Comparison of ENCODE assay signal across 27 cellular contexts in the genomic region with DNA sequence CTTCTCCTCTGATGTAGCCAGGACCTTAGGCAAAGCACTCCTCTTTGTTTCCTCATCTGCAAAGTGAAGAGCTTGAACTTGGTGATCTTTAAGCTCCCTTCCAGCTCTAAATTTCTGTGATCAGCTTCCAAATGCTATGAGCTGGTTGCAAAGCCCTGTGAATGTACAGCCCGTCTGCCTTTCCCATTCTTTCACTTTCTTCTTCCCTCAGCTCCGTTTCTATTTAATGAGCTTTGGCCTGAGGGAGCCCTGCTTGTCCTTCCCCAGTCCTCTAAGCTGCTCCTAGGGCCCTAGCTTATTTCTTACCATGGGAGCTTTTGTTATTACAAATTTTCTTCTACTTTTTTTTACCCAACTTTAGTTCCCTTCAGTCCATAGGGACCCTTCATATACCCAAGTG.
DNase-seq lines count a peak whose midpoint lies in the region; ATAC-seq and TF ChIP-seq lines count a peak whose summit lies in the region.
"Had no signal": no experiment of that assay in that cellular context is flagged by ENCODE, and none has a peak within 500 bp of the region (broad histone marks: within the 10 kb centered on the region; RNA-seq: fewer than 3 reads in every experiment).

No MANE protein-coding gene starts in this region.

- no peaks in the 10 kb centered on the region for H3F3A ChIP-seq in GM23338 (replicated peaks; ENCODE audit: low read depth)

- no peaks in the 10 kb centered on the region for H3K9me3 ChIP-seq in osteoblast (ENCODE audit: low read depth, low read length)
- H3K9me3 ChIP-seq in Karpas-422 (ENCODE audit: low read length) = no peaks in the 10 kb centered on the region
- H3K9me3 ChIP-seq: breast epithelium, colonic mucosa, sigmoid colon had no signal

- H3K36me3 ChIP-seq in GM23338 (ENCODE audit: insufficient read depth) (no peaks in the 10 kb centered on the region), osteoblast (ENCODE audit: insufficient read depth, low read length) (no peaks in the 10 kb centered on the region), Karpas-422 (ENCODE audit: insufficient read depth, low read length) (no peaks in the 10 kb centered on the region)
- H3K36me3 ChIP-seq: breast epithelium, colonic mucosa, sigmoid colon had no signal

- H3K27me3 Mint-ChIP-seq in GM23338 (ENCODE audit: insufficient read depth, low read depth, poor library complexity) = no peaks in the 10 kb centered on the region
- H3K27me3 Mint-ChIP-seq: activated T-cell treated with anti-CD3 and anti-CD28 coated beads, Interleukin-2, amount 50 U/mL, for 24 hours had no signal

- H3K36me3 Mint-ChIP-seq in GM23338 (ENCODE audit: low read depth) = no peaks in the 10 kb centered on the region; the same call in 2 of the 3 replicates
- H3K36me3 Mint-ChIP-seq: natural killer cell had no signal

- no peaks in the 10 kb centered on the region for H3K9me3 Mint-ChIP-seq in GM23338
- H3K9me3 Mint-ChIP-seq: activated T-cell treated with anti-CD3 and anti-CD28 coated beads, Interleukin-2, amount 50 U/mL, for 24 hours had no signal

- H3K27ac Mint-ChIP-seq in GM23338 = no peak overlapping the region
- H3K27ac Mint-ChIP-seq: activated T-cell treated with anti-CD3 and anti-CD28 coated beads, Interleukin-2, amount 50 U/mL, for 24 hours; B cell; natural killer cell had no signal

- H3K4me3 ChIP-seq in AG09309 (ENCODE audit: control insufficient read depth, low read depth, low read length) (no peak overlapping the region), GM23338 (no peak overlapping the region), choroid plexus epithelial cell (ENCODE audit: low read depth, low read length) (no peak overlapping the region), osteoblast (ENCODE audit: insufficient read depth, low read length) (peak overlapping the region; percentile 25), dorsolateral prefrontal cortex (no peak overlapping the region), Karpas-422 (ENCODE audit: low read length) (no peak overlapping the region)
- H3K4me3 ChIP-seq: breast epithelium, colonic mucosa, sigmoid colon had no signal

- H4K20me1 ChIP-seq in GM23338 (replicated peaks; ENCODE audit: insufficient read depth) = no peaks in the 10 kb centered on the region
- H4K20me1 ChIP-seq in osteoblast (ENCODE audit: insufficient read depth, low read length) = no peaks in the 10 kb centered on the region
- H4K20me1 ChIP-seq in Karpas-422 (ENCODE audit: insufficient read depth, low read depth, low read length) = no peaks in the 10 kb centered on the region

- H3K9me2 ChIP-seq in GM23338 (ENCODE audit: insufficient read depth) = peaks cover 18% of the 10 kb centered on the region; the same call in 1 of the 2 replicates
- no peaks in the 10 kb centered on the region for H3K9me2 ChIP-seq in Karpas-422 (replicated peaks; ENCODE audit: insufficient read depth, low read length)

- H3K79me2 ChIP-seq in GM23338 (replicated peaks; ENCODE audit: insufficient read depth) = no peaks in the 10 kb centered on the region
- H3K79me2 ChIP-seq in osteoblast (ENCODE audit: insufficient read depth, low read length) = no peaks in the 10 kb centered on the region
- H3K79me2 ChIP-seq in Karpas-422 (ENCODE audit: low read length) = no peaks in the 10 kb centered on the region
- H3K79me2 ChIP-seq: parathyroid adenoma had no signal

- no peak overlapping the region for H3K4me3 Mint-ChIP-seq in GM23338
- H3K4me3 Mint-ChIP-seq: activated T-cell treated with anti-CD3 and anti-CD28 coated beads, Interleukin-2, amount 50 U/mL, for 24 hours; B cell; natural killer cell had no signal

- ATAC-seq in GM23338 (no peak), GM21526 (IDR thresholded peaks at IDR 0.05; ENCODE audit: low FRiP score, unreplicated experiment) (no peak)
- ATAC-seq: activated CD4-positive, CD25-positive, alpha-beta regulatory T cell treated with anti-CD3 and anti-CD28 coated beads, Interleukin-2, amount 50 U/mL, for 24 hours; left cardiac atrium; natural killer cell had no signal

- H3K4me1 ChIP-seq in GM23338 (ENCODE audit: insufficient read depth) (peaks cover 11% of the 10 kb centered on the region; the same call in 1 of the 2 replicates), osteoblast (ENCODE audit: insufficient read depth, low read length) (no peaks in the 10 kb centered on the region), Karpas-422 (ENCODE audit: low read length) (no peaks in the 10 kb centered on the region)
- H3K4me1 ChIP-seq: breast epithelium, colonic mucosa, parathyroid adenoma had no signal

- TF ChIP-seq CTCF in AG09309 (IDR thresholded peaks at IDR 0.05; ENCODE audit: control insufficient read depth, insufficient read depth, low read depth, low read length, missing control alignments) (no peak), GM23338 (conservative IDR thresholded peaks at IDR 0.05; ENCODE audit: low read depth in 2 of 2) (no peak), choroid plexus epithelial cell (conservative IDR thresholded peaks at IDR 0.05; ENCODE audit: low read depth, low read length) (no peak), osteoblast (IDR thresholded peaks at IDR 0.05; ENCODE audit: extremely low read depth, low read depth, low read length) (no peak), dorsolateral prefrontal cortex (IDR thresholded peaks at IDR 0.05 in 54 of 56, conservative IDR thresholded peaks at IDR 0.05 in 2 of 56; ENCODE audit: low read depth in 1 of 56, partially characterized antibody in 56 of 56) (no peak)

- H3K9ac ChIP-seq in Karpas-422 (ENCODE audit: low read length) = no peak overlapping the region
- H3K9ac ChIP-seq: parathyroid adenoma had no signal

- no peaks in the 10 kb centered on the region for H3K27me3 ChIP-seq in GM23338 (ENCODE audit: insufficient read depth)
- H3K27me3 ChIP-seq in osteoblast (ENCODE audit: insufficient read depth, low read length) = no peaks in the 10 kb centered on the region
- H3K27me3 ChIP-seq in dorsolateral prefrontal cortex = no peaks in the 10 kb centered on the region
- no peaks in the 10 kb centered on the region for H3K27me3 ChIP-seq in Karpas-422 (ENCODE audit: low read length)
- H3K27me3 ChIP-seq: breast epithelium, colonic mucosa, sigmoid colon had no signal

- H3K27ac ChIP-seq in GM23338 (ENCODE audit: low read depth) = no peak overlapping the region
- no peak overlapping the region for H3K27ac ChIP-seq in osteoblast (ENCODE audit: low read depth, low read length)
- no peak overlapping the region for H3K27ac ChIP-seq in dorsolateral prefrontal cortex
- no peak overlapping the region for H3K27ac ChIP-seq in Karpas-422 (ENCODE audit: low read length)
- H3K27ac ChIP-seq: colonic mucosa, parathyroid adenoma, sigmoid colon had no signal

- peak; percentile 5 for DNase-seq in AG09309 (ENCODE audit: low read depth)
- DNase-seq in GM23338 (ENCODE audit: low spot score) = no peak
- peak; percentile 4 for DNase-seq in choroid plexus epithelial cell (ENCODE audit: low read depth)
- no peak for DNase-seq in osteoblast (ENCODE audit: insufficient read length, low spot score, missing footprints)
- no peak for DNase-seq in occipital lobe (lab: John Stamatoyannopoulos, UW)
- DNase-seq in dorsolateral prefrontal cortex = no peak
- no peak for DNase-seq in Karpas-422
- DNase-seq: activated CD8-positive, alpha-beta memory T cell treated with anti-CD3 and anti-CD28 coated beads for 24 hours; activated naive CD4-positive, alpha-beta T cell; activated T-cell treated with anti-CD3 and anti-CD28 coated beads, Interleukin-2, amount 50 U/mL, for 24 hours; amniotic stem cell; colonic mucosa; DMS79 treated with DMSO at 0.1 percent for 48 hours; Kasumi-1; left cardiac atrium; natural killer cell; NCI-H1105 treated with DMSO at 0.1 percent for 48 hours; NCI-H2081; NCI-H446 treated with DMSO at 0.1 percent for 48 hours; sigmoid colon; substantia nigra; T1000 had no signal

- H3K4me1 Mint-ChIP-seq in GM23338 = peaks cover 5% of the 10 kb centered on the region; the same call in 2 of the 3 replicates
- H3K4me1 Mint-ChIP-seq: B cell, natural killer cell had no signal

- H2AFZ ChIP-seq in GM23338 = peak overlapping the region; percentile 76; the same call in 1 of the 2 replicates
- peak overlapping the region; percentile 74 for H2AFZ ChIP-seq in osteoblast (ENCODE audit: low read length)
- H2AFZ ChIP-seq in Karpas-422 (ENCODE audit: low read length) = no peak overlapping the region
- H2AFZ ChIP-seq: parathyroid adenoma had no signal

- intact Hi-C loops in dorsolateral prefrontal cortex (cut with DNase I) = no loop called here

- H3K4me2 ChIP-seq in GM23338 (no peak overlapping the region), osteoblast (ENCODE audit: insufficient read depth, low read length) (peak overlapping the region; percentile 68), Karpas-422 (ENCODE audit: low read depth, low read length, poor library complexity, severe bottlenecking) (no peak overlapping the region)

TF ChIP-seq in GM23338, 12 proteins besides CTCF, POLR2A, EP300 and RAD21 (continues in another document):
- TF ChIP-seq NANOG (IDR thresholded peaks at IDR 0.05; ENCODE audit: borderline replicate concordance) (no peak), POLR2AphosphoS5 (IDR thresholded peaks at IDR 0.05; ENCODE audit: low read depth) (no peak), ZNF114 (CRISPR knock-in tag; IDR thresholded peaks at IDR 0.05) (no peak)

Comparison
In these comparisons a context has a peak if more than half of its experiments do, and no peak if none do; other contexts are left out.
1. DNase-seq: peak in AG09309 (single experiment) and choroid plexus epithelial cell (single experiment); none in GM23338 (single experiment), osteoblast (single experiment), occipital lobe (single experiment), dorsolateral prefrontal cortex (0 of 10) and Karpas-422 (single experiment).